In genomic region chr9:95027914-95028854, GRCh38 we compare ENCODE assay signal across 15 cellular contexts.
DNase-seq lines count a peak whose midpoint lies in the region; ATAC-seq and TF ChIP-seq lines count a peak whose summit lies in the region.
"Had no signal": no experiment of that assay in that cellular context is flagged by ENCODE, and none has a peak within 500 bp of the region (broad histone marks: within the 10 kb centered on the region; RNA-seq: fewer than 3 reads in every experiment).

No MANE protein-coding gene starts in this region.

- POLR2A ChIA-PET in activated CD8-positive, alpha-beta T cell treated with anti-CD3 and anti-CD28 coated beads, Interleukin-2, amount 10 ng/mL, durations not matched to agents 7 days and 5 days (lab: Charles Lee) = no interaction called here

- peaks cover 21 to 90% of the 10 kb centered on the region in 2 donors for H3K4me1 ChIP-seq in ascending aorta
- H3K4me1 ChIP-seq in tibial nerve = peaks cover 0 to 100% (median 61%) of the 10 kb centered on the region in 4 donors

- H3K27ac ChIP-seq in ascending aorta (peak overlapping the region; percentile 72 to 99), tibial nerve (peak overlapping the region; percentile 23 to 85 (median 61))
- H3K27ac ChIP-seq: 22Rv1 had no signal

- H3K9me3 ChIP-seq in ascending aorta = no peaks in the 10 kb centered on the region
- H3K9me3 ChIP-seq in tibial nerve = no peaks in the 10 kb centered on the region

- H3K4me3 Mint-ChIP-seq in mesothelial cell of epicardium = no peak overlapping the region
- no peak overlapping the region for H3K4me3 Mint-ChIP-seq in activated CD8-positive, alpha-beta T cell treated with anti-CD3 and anti-CD28 coated beads, Interleukin-2, amount 10 ng/mL, durations not matched to agents 7 days and 5 days
- H3K4me3 Mint-ChIP-seq: activated naive CD8-positive, alpha-beta T cell treated with anti-CD3 and anti-CD28 coated beads, Interleukin-2, amount 50 U/mL, for 24 hours; H9; stimulated activated naive CD8-positive, alpha-beta T cell treated with anti-CD3 and anti-CD28 coated beads, Interleukin-15, amount 100 ng/mL, for 72 hours had no signal

- DNase-seq in DMS 273 (lab: John Stamatoyannopoulos, UW; ENCODE audit: unreplicated experiment) (peak; percentile 15), DMS 273 treated with DMSO at 0.1 percent for 48 hours (lab: John Stamatoyannopoulos, UW) (no peak), ascending aorta (ENCODE audit: low spot score in 2 of 2) (no peak), mesothelial cell of epicardium (ENCODE audit: low spot score in 2 of 2, unreplicated experiment in 2 of 2) (no peak), tibial nerve (ENCODE audit: low spot score in 2 of 2) (no peak), EL (no peak), NCI-H1092 (lab: John Stamatoyannopoulos, UW) (no peak)
- no peak for DNase-seq in activated CD8-positive, alpha-beta T cell treated with anti-CD3 and anti-CD28 coated beads, Interleukin-2, amount 10 ng/mL, durations not matched to agents 7 days and 5 days
- DNase-seq: activated naive CD8-positive, alpha-beta T cell treated with anti-CD3 and anti-CD28 coated beads, Interleukin-2, amount 50 U/mL, for 24 hours; foreskin fibroblast; H9; left cardiac atrium; stimulated activated CD4-positive, alpha-beta T cell treated with anti-CD3 and anti-CD28 coated beads, Interleukin-4, amount 100 ng/mL, for 4 hours; stimulated activated naive CD8-positive, alpha-beta T cell treated with anti-CD3 and anti-CD28 coated beads, Interleukin-15, amount 100 ng/mL, for 72 hours had no signal

- H3K4me3 ChIP-seq in ascending aorta = peak overlapping the region in 1 of 2 donors; percentile 20
- H3K4me3 ChIP-seq in tibial nerve = no peak overlapping the region

- H3K27me3 Mint-ChIP-seq in mesothelial cell of epicardium (ENCODE audit: low read depth) = no peaks in the 10 kb centered on the region
- no peaks in the 10 kb centered on the region for H3K27me3 Mint-ChIP-seq in activated CD8-positive, alpha-beta T cell treated with anti-CD3 and anti-CD28 coated beads, Interleukin-2, amount 10 ng/mL, durations not matched to agents 7 days and 5 days (ENCODE audit: low read depth)
- H3K27me3 Mint-ChIP-seq: activated naive CD8-positive, alpha-beta T cell treated with anti-CD3 and anti-CD28 coated beads, Interleukin-2, amount 50 U/mL, for 24 hours; stimulated activated naive CD8-positive, alpha-beta T cell treated with anti-CD3 and anti-CD28 coated beads, Interleukin-15, amount 100 ng/mL, for 72 hours had no signal

- intact Hi-C loops in ascending aorta (cut with DNase I) = loop anchor here (2.0 to 5.0 kb wide), 2 partner anchors 17 to 54 kb away; no protein-coding TSS in a partner anchor

- no peak for ATAC-seq in activated CD8-positive, alpha-beta T cell treated with anti-CD3 and anti-CD28 coated beads, Interleukin-2, amount 10 ng/mL, durations not matched to agents 7 days and 5 days
- ATAC-seq: activated naive CD8-positive, alpha-beta T cell treated with anti-CD3 and anti-CD28 coated beads, Interleukin-2, amount 50 U/mL, for 24 hours; left cardiac atrium; stimulated activated naive CD8-positive, alpha-beta T cell treated with anti-CD3 and anti-CD28 coated beads, Interleukin-15, amount 100 ng/mL, for 72 hours had no signal

- TF ChIP-seq POLR2A in tibial nerve (IDR thresholded peaks at IDR 0.05) = peak in 1 of 2 donors; percentile 16

- peak; percentile 63 to 70 for TF ChIP-seq EP300 in tibial nerve (IDR thresholded peaks at IDR 0.05)

- H3K9me3 Mint-ChIP-seq in mesothelial cell of epicardium = no peaks in the 10 kb centered on the region
- H3K9me3 Mint-ChIP-seq in activated CD8-positive, alpha-beta T cell treated with anti-CD3 and anti-CD28 coated beads, Interleukin-2, amount 10 ng/mL, durations not matched to agents 7 days and 5 days (ENCODE audit: insufficient read depth) = no peaks in the 10 kb centered on the region
- H3K9me3 Mint-ChIP-seq: activated naive CD8-positive, alpha-beta T cell treated with anti-CD3 and anti-CD28 coated beads, Interleukin-2, amount 50 U/mL, for 24 hours; H9; stimulated activated naive CD8-positive, alpha-beta T cell treated with anti-CD3 and anti-CD28 coated beads, Interleukin-15, amount 100 ng/mL, for 72 hours had no signal

- H3K27ac Mint-ChIP-seq in mesothelial cell of epicardium = peak overlapping the region; percentile 70
- no peak overlapping the region for H3K27ac Mint-ChIP-seq in activated CD8-positive, alpha-beta T cell treated with anti-CD3 and anti-CD28 coated beads, Interleukin-2, amount 10 ng/mL, durations not matched to agents 7 days and 5 days
- H3K27ac Mint-ChIP-seq: activated naive CD8-positive, alpha-beta T cell treated with anti-CD3 and anti-CD28 coated beads, Interleukin-2, amount 50 U/mL, for 24 hours; H9; stimulated activated naive CD8-positive, alpha-beta T cell treated with anti-CD3 and anti-CD28 coated beads, Interleukin-15, amount 100 ng/mL, for 72 hours had no signal

- peaks cover 2% of the 10 kb centered on the region for H3K36me3 Mint-ChIP-seq in mesothelial cell of epicardium
- H3K36me3 Mint-ChIP-seq in activated CD8-positive, alpha-beta T cell treated with anti-CD3 and anti-CD28 coated beads, Interleukin-2, amount 10 ng/mL, durations not matched to agents 7 days and 5 days (ENCODE audit: low read depth) = no peaks in the 10 kb centered on the region

- H3K36me3 ChIP-seq in ascending aorta = peaks cover 0 to 8% of the 10 kb centered on the region in 2 donors
- H3K36me3 ChIP-seq in tibial nerve = peaks cover 0 to 8% (median 0%) of the 10 kb centered on the region in 3 donors

- CTCF ChIA-PET in activated CD8-positive, alpha-beta T cell treated with anti-CD3 and anti-CD28 coated beads, Interleukin-2, amount 10 ng/mL, durations not matched to agents 7 days and 5 days (lab: Charles Lee) = no interaction called here

- peaks cover 65% of the 10 kb centered on the region for H3K4me1 Mint-ChIP-seq in mesothelial cell of epicardium
- H3K4me1 Mint-ChIP-seq in activated CD8-positive, alpha-beta T cell treated with anti-CD3 and anti-CD28 coated beads, Interleukin-2, amount 10 ng/mL, durations not matched to agents 7 days and 5 days (ENCODE audit: low read depth) = peaks cover 3% of the 10 kb centered on the region
- H3K4me1 Mint-ChIP-seq: activated naive CD8-positive, alpha-beta T cell treated with anti-CD3 and anti-CD28 coated beads, Interleukin-2, amount 50 U/mL, for 24 hours; stimulated activated naive CD8-positive, alpha-beta T cell treated with anti-CD3 and anti-CD28 coated beads, Interleukin-15, amount 100 ng/mL, for 72 hours had no signal

- no peak for TF ChIP-seq CTCF in ascending aorta (IDR thresholded peaks at IDR 0.05)
- TF ChIP-seq CTCF in mesothelial cell of epicardium (IDR thresholded peaks at IDR 0.05; ENCODE audit: unreplicated experiment) = no peak
- no peak for TF ChIP-seq CTCF in tibial nerve (IDR thresholded peaks at IDR 0.05)

- no peaks in the 10 kb centered on the region for H3K27me3 ChIP-seq in ascending aorta
- H3K27me3 ChIP-seq in tibial nerve = no peaks in the 10 kb centered on the region

- 55 to 65% methylated on average over 11 of the region's 11 CpGs for WGBS in tibial nerve, 2 donors
